ENCODE assay signal across 1 cellular context in the genomic region with DNA sequence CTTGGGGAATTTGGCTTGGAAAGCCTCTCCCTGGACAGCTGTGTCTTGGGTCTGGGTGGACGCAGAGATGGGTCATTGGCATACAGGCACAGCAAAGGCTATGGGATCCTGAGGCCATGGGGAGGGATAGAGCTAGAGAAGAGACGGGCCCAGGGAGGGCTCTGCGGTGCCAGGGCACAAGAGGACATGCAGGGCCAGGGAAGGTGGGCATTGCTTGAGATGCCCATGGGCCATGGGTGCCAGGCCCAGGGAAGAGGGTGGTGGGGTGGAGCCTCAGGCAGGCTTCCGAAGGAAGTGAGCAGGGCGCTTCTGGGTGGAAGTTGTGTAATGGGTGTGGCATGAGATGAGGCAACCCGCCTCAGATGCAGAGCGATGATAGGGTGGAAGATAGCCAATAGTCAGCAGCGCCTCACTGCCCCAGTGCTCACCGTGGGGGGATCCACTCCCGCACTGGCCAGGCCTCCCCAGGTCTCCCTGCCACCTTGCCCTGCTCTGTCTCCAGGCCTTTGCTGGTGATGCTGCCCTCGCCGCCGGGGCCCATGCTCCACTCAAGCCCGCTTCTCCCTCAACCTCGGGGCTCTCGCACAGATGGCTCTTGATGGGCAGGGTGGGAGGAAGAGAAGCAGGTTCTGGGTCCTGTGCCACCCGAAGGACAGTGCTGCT.
TF ChIP-seq lines count a peak whose summit lies in the region.

No MANE protein-coding gene starts in this region.

TF ChIP-seq in K562, 482 proteins besides CTCF, POLR2A, EP300 and RAD21 (continued from another document and continues in another):
- TF ChIP-seq, protein P1, sequence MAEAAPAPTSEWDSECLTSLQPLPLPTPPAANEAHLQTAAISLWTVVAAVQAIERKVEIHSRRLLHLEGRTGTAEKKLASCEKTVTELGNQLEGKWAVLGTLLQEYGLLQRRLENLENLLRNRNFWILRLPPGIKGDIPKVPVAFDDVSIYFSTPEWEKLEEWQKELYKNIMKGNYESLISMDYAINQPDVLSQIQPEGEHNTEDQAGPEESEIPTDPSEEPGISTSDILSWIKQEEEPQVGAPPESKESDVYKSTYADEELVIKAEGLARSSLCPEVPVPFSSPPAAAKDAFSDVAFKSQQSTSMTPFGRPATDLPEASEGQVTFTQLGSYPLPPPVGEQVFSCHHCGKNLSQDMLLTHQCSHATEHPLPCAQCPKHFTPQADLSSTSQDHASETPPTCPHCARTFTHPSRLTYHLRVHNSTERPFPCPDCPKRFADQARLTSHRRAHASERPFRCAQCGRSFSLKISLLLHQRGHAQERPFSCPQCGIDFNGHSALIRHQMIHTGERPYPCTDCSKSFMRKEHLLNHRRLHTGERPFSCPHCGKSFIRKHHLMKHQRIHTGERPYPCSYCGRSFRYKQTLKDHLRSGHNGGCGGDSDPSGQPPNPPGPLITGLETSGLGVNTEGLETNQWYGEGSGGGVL (CRISPR knock-in tag; IDR thresholded peaks at IDR 0.05), result no peak
- TF ChIP-seq HNRNPLL (IDR thresholded peaks at IDR 0.05; ENCODE audit: low read depth, low read length, poor library complexity, severe bottlenecking), result no peak
- TF ChIP-seq, protein P2, sequence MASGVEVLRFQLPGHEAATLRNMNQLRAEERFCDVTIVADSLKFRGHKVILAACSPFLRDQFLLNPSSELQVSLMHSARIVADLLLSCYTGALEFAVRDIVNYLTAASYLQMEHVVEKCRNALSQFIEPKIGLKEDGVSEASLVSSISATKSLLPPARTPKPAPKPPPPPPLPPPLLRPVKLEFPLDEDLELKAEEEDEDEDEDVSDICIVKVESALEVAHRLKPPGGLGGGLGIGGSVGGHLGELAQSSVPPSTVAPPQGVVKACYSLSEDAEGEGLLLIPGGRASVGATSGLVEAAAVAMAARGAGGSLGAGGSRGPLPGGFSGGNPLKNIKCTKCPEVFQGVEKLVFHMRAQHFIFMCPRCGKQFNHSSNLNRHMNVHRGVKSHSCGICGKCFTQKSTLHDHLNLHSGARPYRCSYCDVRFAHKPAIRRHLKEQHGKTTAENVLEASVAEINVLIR (CRISPR knock-in tag; IDR thresholded peaks at IDR 0.05), result no peak
- TF ChIP-seq DPF2 (IDR thresholded peaks at IDR 0.05), result no peak
- TF ChIP-seq TAL1 (IDR thresholded peaks at IDR 0.05), result no peak
- TF ChIP-seq MAFG (tag; conservative IDR thresholded peaks at IDR 0.05), result no peak
- TF ChIP-seq, protein P3, sequence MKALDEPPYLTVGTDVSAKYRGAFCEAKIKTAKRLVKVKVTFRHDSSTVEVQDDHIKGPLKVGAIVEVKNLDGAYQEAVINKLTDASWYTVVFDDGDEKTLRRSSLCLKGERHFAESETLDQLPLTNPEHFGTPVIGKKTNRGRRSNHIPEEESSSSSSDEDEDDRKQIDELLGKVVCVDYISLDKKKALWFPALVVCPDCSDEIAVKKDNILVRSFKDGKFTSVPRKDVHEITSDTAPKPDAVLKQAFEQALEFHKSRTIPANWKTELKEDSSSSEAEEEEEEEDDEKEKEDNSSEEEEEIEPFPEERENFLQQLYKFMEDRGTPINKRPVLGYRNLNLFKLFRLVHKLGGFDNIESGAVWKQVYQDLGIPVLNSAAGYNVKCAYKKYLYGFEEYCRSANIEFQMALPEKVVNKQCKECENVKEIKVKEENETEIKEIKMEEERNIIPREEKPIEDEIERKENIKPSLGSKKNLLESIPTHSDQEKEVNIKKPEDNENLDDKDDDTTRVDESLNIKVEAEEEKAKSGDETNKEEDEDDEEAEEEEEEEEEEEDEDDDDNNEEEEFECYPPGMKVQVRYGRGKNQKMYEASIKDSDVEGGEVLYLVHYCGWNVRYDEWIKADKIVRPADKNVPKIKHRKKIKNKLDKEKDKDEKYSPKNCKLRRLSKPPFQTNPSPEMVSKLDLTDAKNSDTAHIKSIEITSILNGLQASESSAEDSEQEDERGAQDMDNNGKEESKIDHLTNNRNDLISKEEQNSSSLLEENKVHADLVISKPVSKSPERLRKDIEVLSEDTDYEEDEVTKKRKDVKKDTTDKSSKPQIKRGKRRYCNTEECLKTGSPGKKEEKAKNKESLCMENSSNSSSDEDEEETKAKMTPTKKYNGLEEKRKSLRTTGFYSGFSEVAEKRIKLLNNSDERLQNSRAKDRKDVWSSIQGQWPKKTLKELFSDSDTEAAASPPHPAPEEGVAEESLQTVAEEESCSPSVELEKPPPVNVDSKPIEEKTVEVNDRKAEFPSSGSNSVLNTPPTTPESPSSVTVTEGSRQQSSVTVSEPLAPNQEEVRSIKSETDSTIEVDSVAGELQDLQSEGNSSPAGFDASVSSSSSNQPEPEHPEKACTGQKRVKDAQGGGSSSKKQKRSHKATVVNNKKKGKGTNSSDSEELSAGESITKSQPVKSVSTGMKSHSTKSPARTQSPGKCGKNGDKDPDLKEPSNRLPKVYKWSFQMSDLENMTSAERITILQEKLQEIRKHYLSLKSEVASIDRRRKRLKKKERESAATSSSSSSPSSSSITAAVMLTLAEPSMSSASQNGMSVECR (CRISPR knock-in tag; IDR thresholded peaks at IDR 0.05), result no peak
- TF ChIP-seq, protein P4, sequence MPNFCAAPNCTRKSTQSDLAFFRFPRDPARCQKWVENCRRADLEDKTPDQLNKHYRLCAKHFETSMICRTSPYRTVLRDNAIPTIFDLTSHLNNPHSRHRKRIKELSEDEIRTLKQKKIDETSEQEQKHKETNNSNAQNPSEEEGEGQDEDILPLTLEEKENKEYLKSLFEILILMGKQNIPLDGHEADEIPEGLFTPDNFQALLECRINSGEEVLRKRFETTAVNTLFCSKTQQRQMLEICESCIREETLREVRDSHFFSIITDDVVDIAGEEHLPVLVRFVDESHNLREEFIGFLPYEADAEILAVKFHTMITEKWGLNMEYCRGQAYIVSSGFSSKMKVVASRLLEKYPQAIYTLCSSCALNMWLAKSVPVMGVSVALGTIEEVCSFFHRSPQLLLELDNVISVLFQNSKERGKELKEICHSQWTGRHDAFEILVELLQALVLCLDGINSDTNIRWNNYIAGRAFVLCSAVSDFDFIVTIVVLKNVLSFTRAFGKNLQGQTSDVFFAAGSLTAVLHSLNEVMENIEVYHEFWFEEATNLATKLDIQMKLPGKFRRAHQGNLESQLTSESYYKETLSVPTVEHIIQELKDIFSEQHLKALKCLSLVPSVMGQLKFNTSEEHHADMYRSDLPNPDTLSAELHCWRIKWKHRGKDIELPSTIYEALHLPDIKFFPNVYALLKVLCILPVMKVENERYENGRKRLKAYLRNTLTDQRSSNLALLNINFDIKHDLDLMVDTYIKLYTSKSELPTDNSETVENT (CRISPR knock-in tag; IDR thresholded peaks at IDR 0.05), result no peak
- peak; percentile 15 for TF ChIP-seq NFYB (IDR thresholded peaks at IDR 0.05; ENCODE audit: extremely low read depth, insufficient read length)
- 0 out of 2 replicates have a peak, but pooled peaks have one; percentile 3 for TF ChIP-seq NBN (IDR thresholded peaks at IDR 0.05; ENCODE audit: low read depth)
- no peak for TF ChIP-seq ZNF444 (CRISPR knock-in tag; IDR thresholded peaks at IDR 0.05)
- no peak for TF ChIP-seq EZH2 (IDR thresholded peaks at IDR 0.05; ENCODE audit: borderline replicate concordance, low read depth, low read length)
- TF ChIP-seq, protein P5, sequence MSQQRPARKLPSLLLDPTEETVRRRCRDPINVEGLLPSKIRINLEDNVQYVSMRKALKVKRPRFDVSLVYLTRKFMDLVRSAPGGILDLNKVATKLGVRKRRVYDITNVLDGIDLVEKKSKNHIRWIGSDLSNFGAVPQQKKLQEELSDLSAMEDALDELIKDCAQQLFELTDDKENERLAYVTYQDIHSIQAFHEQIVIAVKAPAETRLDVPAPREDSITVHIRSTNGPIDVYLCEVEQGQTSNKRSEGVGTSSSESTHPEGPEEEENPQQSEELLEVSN (IDR thresholded peaks at IDR 0.05; ENCODE audit: borderline replicate concordance in 1 of 2, extremely low read depth in 1 of 2, insufficient read depth in 1 of 2, insufficient read length in 1 of 2, low read depth in 1 of 2, low read length in 1 of 2, poor library complexity in 1 of 2, severe bottlenecking in 1 of 2), result peak; percentile 8 to 16
- TF ChIP-seq, protein P6, sequence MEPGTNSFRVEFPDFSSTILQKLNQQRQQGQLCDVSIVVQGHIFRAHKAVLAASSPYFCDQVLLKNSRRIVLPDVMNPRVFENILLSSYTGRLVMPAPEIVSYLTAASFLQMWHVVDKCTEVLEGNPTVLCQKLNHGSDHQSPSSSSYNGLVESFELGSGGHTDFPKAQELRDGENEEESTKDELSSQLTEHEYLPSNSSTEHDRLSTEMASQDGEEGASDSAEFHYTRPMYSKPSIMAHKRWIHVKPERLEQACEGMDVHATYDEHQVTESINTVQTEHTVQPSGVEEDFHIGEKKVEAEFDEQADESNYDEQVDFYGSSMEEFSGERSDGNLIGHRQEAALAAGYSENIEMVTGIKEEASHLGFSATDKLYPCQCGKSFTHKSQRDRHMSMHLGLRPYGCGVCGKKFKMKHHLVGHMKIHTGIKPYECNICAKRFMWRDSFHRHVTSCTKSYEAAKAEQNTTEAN (CRISPR knock-in tag; IDR thresholded peaks at IDR 0.05), result no peak
- TF ChIP-seq ZNF282 (CRISPR knock-in tag; IDR thresholded peaks at IDR 0.05), result no peak
- no peak for TF ChIP-seq RAD51 (IDR thresholded peaks at IDR 0.05; ENCODE audit: borderline replicate concordance, low read depth)
- TF ChIP-seq, protein P7, sequence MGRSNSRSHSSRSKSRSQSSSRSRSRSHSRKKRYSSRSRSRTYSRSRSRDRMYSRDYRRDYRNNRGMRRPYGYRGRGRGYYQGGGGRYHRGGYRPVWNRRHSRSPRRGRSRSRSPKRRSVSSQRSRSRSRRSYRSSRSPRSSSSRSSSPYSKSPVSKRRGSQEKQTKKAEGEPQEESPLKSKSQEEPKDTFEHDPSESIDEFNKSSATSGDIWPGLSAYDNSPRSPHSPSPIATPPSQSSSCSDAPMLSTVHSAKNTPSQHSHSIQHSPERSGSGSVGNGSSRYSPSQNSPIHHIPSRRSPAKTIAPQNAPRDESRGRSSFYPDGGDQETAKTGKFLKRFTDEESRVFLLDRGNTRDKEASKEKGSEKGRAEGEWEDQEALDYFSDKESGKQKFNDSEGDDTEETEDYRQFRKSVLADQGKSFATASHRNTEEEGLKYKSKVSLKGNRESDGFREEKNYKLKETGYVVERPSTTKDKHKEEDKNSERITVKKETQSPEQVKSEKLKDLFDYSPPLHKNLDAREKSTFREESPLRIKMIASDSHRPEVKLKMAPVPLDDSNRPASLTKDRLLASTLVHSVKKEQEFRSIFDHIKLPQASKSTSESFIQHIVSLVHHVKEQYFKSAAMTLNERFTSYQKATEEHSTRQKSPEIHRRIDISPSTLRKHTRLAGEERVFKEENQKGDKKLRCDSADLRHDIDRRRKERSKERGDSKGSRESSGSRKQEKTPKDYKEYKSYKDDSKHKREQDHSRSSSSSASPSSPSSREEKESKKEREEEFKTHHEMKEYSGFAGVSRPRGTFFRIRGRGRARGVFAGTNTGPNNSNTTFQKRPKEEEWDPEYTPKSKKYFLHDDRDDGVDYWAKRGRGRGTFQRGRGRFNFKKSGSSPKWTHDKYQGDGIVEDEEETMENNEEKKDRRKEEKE (IDR thresholded peaks at IDR 0.05; ENCODE audit: borderline replicate concordance in 1 of 2, control insufficient read depth in 1 of 2, low read depth in 2 of 2, low read length in 1 of 2), result no peak
- no peak for TF ChIP-seq ZNF232 (CRISPR knock-in tag; IDR thresholded peaks at IDR 0.05)
- TF ChIP-seq TGIF2 (CRISPR knock-in tag; IDR thresholded peaks at IDR 0.05), result no peak
- TF ChIP-seq ZNF121 (CRISPR knock-in tag; conservative IDR thresholded peaks at IDR 0.05), result no peak
- TF ChIP-seq RNF2 (IDR thresholded peaks at IDR 0.05), result no peak
- TF ChIP-seq ZBED1 (IDR thresholded peaks at IDR 0.05), result no peak
- TF ChIP-seq ESRRA (IDR thresholded peaks at IDR 0.05; ENCODE audit: borderline replicate concordance, low read depth), result no peak
- TF ChIP-seq, protein P8, sequence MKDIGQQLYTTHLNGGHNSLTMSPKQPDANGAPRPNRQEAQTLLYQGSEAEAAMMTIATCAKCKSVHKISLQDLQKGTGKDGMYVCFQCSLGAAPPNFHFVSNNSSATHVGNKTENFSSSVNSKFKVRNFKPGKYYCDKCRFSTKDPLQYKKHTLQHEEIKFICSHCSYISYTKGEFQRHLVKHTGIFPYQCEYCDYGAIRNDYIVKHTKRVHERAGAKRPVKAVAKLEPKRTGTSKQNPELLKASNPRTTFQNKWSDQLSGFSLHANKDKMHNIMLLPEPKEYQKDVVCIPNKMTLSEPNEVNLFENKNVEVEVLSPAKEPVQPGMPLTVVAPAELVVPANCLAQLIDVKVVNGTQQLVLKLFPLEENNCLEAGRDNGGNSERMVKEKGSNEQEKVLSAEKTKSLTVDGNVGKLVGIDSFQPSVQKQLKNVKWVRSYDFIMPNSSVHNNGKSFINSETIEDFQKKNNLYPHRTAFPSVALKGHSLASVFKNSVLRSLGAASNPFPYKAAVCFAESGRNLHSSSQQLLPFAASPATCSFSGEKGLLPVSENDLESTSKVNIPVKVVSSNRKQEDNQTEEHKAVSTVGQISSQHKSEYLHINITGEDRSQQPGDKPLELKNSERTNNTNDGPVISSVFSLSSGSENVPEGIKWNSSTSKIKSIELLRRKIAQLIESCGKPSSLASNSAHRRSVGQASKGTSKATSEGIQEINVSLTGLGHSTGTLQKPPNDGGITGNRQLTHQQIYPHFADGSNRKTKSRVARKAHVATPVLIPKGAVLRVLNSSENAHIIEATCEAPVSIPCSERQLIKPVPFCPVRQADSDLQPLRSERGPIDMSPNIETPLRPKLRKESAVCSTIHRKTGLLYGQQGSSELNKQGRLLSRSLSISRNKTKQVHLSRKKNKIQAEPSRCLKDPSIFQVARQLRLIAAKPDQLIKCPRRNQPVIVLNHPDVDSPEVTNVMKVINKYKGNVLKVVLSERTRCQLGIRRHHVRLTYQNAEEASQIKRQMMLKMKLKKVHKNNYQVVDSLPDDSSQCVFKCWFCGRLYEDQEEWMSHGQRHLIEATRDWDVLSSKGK (CRISPR knock-in tag; IDR thresholded peaks at IDR 0.05), result no peak
- TF ChIP-seq, protein P9, sequence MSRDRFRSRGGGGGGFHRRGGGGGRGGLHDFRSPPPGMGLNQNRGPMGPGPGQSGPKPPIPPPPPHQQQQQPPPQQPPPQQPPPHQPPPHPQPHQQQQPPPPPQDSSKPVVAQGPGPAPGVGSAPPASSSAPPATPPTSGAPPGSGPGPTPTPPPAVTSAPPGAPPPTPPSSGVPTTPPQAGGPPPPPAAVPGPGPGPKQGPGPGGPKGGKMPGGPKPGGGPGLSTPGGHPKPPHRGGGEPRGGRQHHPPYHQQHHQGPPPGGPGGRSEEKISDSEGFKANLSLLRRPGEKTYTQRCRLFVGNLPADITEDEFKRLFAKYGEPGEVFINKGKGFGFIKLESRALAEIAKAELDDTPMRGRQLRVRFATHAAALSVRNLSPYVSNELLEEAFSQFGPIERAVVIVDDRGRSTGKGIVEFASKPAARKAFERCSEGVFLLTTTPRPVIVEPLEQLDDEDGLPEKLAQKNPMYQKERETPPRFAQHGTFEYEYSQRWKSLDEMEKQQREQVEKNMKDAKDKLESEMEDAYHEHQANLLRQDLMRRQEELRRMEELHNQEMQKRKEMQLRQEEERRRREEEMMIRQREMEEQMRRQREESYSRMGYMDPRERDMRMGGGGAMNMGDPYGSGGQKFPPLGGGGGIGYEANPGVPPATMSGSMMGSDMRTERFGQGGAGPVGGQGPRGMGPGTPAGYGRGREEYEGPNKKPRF (IDR thresholded peaks at IDR 0.05; ENCODE audit: low read depth, low read length), result no peak
- no peak for TF ChIP-seq PHF21A (IDR thresholded peaks at IDR 0.05; ENCODE audit: borderline replicate concordance, low read depth)
- TF ChIP-seq, protein P10, sequence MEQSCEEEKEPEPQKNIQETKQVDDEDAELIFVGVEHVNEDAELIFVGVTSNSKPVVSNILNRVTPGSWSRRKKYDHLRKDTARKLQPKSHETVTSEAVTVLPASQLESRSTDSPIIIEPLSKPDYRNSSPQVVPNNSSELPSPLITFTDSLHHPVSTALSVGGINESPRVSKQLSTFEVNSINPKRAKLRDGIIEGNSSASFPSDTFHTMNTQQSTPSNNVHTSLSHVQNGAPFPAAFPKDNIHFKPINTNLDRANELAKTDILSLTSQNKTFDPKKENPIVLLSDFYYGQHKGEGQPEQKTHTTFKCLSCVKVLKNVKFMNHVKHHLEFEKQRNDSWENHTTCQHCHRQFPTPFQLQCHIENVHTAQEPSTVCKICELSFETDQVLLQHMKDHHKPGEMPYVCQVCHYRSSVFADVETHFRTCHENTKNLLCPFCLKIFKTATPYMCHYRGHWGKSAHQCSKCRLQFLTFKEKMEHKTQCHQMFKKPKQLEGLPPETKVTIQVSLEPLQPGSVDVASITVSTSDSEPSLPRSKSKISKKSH (CRISPR knock-in tag; IDR thresholded peaks at IDR 0.05), result no peak
